In the genomic region with DNA sequence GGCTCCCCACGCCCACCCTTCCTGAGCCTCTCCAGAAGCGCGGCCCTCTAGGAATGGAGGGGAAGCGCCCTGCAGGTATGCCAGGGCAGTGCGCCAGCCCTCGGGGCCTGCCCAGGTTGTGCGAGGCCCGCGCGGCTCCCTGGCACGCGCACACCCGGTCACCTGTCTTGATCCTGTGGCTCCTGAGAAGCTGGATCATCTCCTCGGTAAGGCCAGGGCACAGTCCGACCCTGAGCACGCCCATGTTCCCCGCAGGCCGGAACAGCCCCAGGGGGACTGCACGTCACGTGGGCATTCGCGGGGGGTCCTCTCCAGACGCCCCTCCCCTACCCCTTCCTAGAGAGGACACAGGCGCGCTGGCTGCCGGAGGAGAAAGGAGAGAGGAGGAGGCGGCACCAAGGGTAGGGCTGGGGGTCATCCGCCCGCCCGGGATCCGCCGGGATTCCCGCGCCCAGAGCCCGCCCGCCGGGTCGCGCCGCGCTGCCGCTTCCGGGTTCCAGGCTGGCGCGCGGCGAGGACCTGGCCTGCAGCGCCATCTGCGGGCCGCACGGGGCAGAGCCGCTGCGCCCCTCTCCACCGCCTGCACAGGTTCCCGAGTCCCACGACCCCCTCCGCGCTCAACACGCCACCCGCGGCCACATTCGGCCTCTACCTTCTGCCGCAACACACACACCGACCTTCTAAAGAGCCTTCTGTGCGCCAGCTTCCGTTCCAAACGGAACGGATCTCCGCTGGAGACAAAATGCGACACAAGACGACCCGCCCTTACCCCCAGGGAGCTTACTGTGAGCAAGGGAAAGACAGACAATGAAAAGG, we compare ENCODE assay signal across 1 cellular context.
TF ChIP-seq lines count a peak whose summit lies in the region.

A gene (minus strand): TSS at position 491 of the 816 bp plus-strand sequence. CDS start 247 bp downstream, at position 244.

TF ChIP-seq in HepG2, 621 proteins besides CTCF, POLR2A, EP300 and RAD21 (continued from another document and continues in another):
- TF ChIP-seq, protein P1, sequence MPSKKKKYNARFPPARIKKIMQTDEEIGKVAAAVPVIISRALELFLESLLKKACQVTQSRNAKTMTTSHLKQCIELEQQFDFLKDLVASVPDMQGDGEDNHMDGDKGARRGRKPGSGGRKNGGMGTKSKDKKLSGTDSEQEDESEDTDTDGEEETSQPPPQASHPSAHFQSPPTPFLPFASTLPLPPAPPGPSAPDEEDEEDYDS (CRISPR knock-in tag; IDR thresholded peaks at IDR 0.05), result no peak
- TF ChIP-seq REPIN1 (CRISPR knock-in tag; IDR thresholded peaks at IDR 0.05; ENCODE audit: borderline replicate concordance, low read depth) (no peak), ATF7-NPFF (CRISPR knock-in tag; IDR thresholded peaks at IDR 0.05; ENCODE audit: low read depth) (peak; percentile 78), PTBP1 (IDR thresholded peaks at IDR 0.05; ENCODE audit: low read depth, low read length, poor library complexity, severe bottlenecking) (no peak), ZBTB38 (CRISPR knock-in tag; IDR thresholded peaks at IDR 0.05) (peak; percentile 29; the same call in 1 of the 2 replicates), ZFX (CRISPR knock-in tag; IDR thresholded peaks at IDR 0.05; ENCODE audit: low read depth) (peak; percentile 92), GLI4 (CRISPR knock-in tag; IDR thresholded peaks at IDR 0.05; ENCODE audit: borderline replicate concordance) (0 out of 2 replicates have a peak, but pooled peaks have one; percentile 6), ZNF747 (CRISPR knock-in tag; IDR thresholded peaks at IDR 0.05; ENCODE audit: borderline replicate concordance) (no peak), RFXAP (CRISPR knock-in tag; IDR thresholded peaks at IDR 0.05; ENCODE audit: borderline replicate concordance) (no peak), CHCHD3 (CRISPR knock-in tag; IDR thresholded peaks at IDR 0.05) (0 out of 2 replicates have a peak, but pooled peaks have one; percentile 32), SMC3 (IDR thresholded peaks at IDR 0.05; ENCODE audit: low read length) (peak; percentile 34; the same call in 1 of the 2 replicates), KAT7 (CRISPR knock-in tag; IDR thresholded peaks at IDR 0.05; ENCODE audit: borderline replicate concordance) (no peak; the same call in 1 of the 2 replicates), SIX1 (CRISPR knock-in tag; IDR thresholded peaks at IDR 0.05; ENCODE audit: borderline replicate concordance) (no peak), MATR3 (CRISPR knock-in tag; IDR thresholded peaks at IDR 0.05) (no peak), TAF15 (IDR thresholded peaks at IDR 0.05; ENCODE audit: low read depth, low read length, poor library complexity, severe bottlenecking) (peak; percentile 36), TBL1XR1 (IDR thresholded peaks at IDR 0.05; ENCODE audit: borderline replicate concordance, low read length, partially characterized antibody) (no peak), ZNF225 (CRISPR knock-in tag; IDR thresholded peaks at IDR 0.05) (0 out of 2 replicates have a peak, but pooled peaks have one; percentile 62), SMARCE1 (IDR thresholded peaks at IDR 0.05; ENCODE audit: borderline replicate concordance) (no peak), SETDB1 (CRISPR knock-in tag; IDR thresholded peaks at IDR 0.05; ENCODE audit: borderline replicate concordance) (no peak), YEATS2 (CRISPR knock-in tag; IDR thresholded peaks at IDR 0.05; ENCODE audit: borderline replicate concordance) (0 out of 2 replicates have a peak, but pooled peaks have one; percentile 17), JARID2 (CRISPR knock-in tag; IDR thresholded peaks at IDR 0.05; ENCODE audit: insufficient replicate concordance) (no peak), ZNF768 (CRISPR knock-in tag; IDR thresholded peaks at IDR 0.05) (peak; percentile 20; the same call in 1 of the 2 replicates), ARID2 (CRISPR knock-in tag; IDR thresholded peaks at IDR 0.05; ENCODE audit: borderline replicate concordance) (no peak), ZNF562 (CRISPR knock-in tag; IDR thresholded peaks at IDR 0.05; ENCODE audit: borderline replicate concordance) (no peak), MED8 (CRISPR knock-in tag; IDR thresholded peaks at IDR 0.05; ENCODE audit: insufficient replicate concordance) (no peak), ZNF446 (CRISPR knock-in tag; IDR thresholded peaks at IDR 0.05) (peak; percentile 86), ZNF317 (CRISPR knock-in tag; IDR thresholded peaks at IDR 0.05) (no peak), NCOA5 (CRISPR knock-in tag; IDR thresholded peaks at IDR 0.05) (no peak), PHF21A (CRISPR knock-in tag; IDR thresholded peaks at IDR 0.05) (no peak), THYN1 (CRISPR knock-in tag; IDR thresholded peaks at IDR 0.05; ENCODE audit: borderline replicate concordance, low read depth) (no peak), KAT8 (CRISPR knock-in tag; IDR thresholded peaks at IDR 0.05) (0 out of 2 replicates have a peak, but pooled peaks have one; percentile 39), ZFP36L2 (CRISPR knock-in tag; IDR thresholded peaks at IDR 0.05) (no peak), PRPF4 (IDR thresholded peaks at IDR 0.05; ENCODE audit: low read depth, low read length, poor library complexity, severe bottlenecking) (no peak), IKZF4 (CRISPR knock-in tag; IDR thresholded peaks at IDR 0.05; ENCODE audit: borderline replicate concordance, low read depth, not compliant biosample characterization) (no peak), ZNF703 (CRISPR knock-in tag; IDR thresholded peaks at IDR 0.05; ENCODE audit: borderline replicate concordance) (peak; percentile 59; the same call in 1 of the 2 replicates), ZNF629 (CRISPR knock-in tag; conservative IDR thresholded peaks at IDR 0.05) (no peak), ZNF431 (CRISPR knock-in tag; IDR thresholded peaks at IDR 0.05; ENCODE audit: borderline replicate concordance, low read depth) (no peak), ZFP37 (CRISPR knock-in tag; IDR thresholded peaks at IDR 0.05; ENCODE audit: borderline replicate concordance) (no peak), ZNF616 (CRISPR knock-in tag; IDR thresholded peaks at IDR 0.05; ENCODE audit: low read depth) (0 out of 2 replicates have a peak, but pooled peaks have one; percentile 35), ZNF3 (CRISPR knock-in tag; IDR thresholded peaks at IDR 0.05) (no peak), HOXA3 (CRISPR knock-in tag; IDR thresholded peaks at IDR 0.05) (peak; percentile 62; the same call in 1 of the 2 replicates), NONO (IDR thresholded peaks at IDR 0.05) (no peak), NONO (CRISPR knock-in tag; conservative IDR thresholded peaks at IDR 0.05) (peak; percentile 39; the same call in 1 of the 2 replicates), ESRRA (CRISPR knock-in tag; IDR thresholded peaks at IDR 0.05; ENCODE audit: low read depth) (peak; percentile 13; the same call in 1 of the 2 replicates)
- TF ChIP-seq, protein P2, sequence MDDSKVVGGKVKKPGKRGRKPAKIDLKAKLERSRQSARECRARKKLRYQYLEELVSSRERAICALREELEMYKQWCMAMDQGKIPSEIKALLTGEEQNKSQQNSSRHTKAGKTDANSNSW (CRISPR knock-in tag; IDR thresholded peaks at IDR 0.05; ENCODE audit: borderline replicate concordance), result no peak
- TF ChIP-seq, protein P3, sequence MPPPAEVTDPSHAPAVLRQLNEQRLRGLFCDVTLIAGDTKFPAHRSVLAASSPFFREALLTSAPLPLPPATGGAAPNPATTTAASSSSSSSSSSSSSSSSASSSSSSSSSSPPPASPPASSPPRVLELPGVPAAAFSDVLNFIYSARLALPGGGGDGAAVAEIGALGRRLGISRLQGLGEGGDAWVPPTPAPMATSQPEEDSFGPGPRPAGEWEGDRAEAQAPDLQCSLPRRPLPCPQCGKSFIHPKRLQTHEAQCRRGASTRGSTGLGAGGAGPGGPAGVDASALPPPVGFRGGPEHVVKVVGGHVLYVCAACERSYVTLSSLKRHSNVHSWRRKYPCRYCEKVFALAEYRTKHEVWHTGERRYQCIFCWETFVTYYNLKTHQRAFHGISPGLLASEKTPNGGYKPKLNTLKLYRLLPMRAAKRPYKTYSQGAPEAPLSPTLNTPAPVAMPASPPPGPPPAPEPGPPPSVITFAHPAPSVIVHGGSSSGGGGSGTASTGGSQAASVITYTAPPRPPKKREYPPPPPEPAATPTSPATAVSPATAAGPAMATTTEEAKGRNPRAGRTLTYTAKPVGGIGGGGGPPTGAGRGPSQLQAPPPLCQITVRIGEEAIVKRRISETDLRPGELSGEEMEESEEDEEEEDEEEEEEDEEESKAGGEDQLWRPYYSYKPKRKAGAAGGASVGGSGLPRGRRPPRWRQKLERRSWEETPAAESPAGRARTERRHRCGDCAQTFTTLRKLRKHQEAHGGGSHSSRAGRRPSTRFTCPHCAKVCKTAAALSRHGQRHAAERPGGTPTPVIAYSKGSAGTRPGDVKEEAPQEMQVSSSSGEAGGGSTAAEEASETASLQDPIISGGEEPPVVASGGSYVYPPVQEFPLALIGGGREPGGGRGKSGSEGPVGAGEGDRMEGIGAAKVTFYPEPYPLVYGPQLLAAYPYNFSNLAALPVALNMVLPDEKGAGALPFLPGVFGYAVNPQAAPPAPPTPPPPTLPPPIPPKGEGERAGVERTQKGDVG (CRISPR knock-in tag; IDR thresholded peaks at IDR 0.05; ENCODE audit: borderline replicate concordance), result peak; percentile 21; the same call in 1 of the 2 replicates
- TF ChIP-seq, protein P4, sequence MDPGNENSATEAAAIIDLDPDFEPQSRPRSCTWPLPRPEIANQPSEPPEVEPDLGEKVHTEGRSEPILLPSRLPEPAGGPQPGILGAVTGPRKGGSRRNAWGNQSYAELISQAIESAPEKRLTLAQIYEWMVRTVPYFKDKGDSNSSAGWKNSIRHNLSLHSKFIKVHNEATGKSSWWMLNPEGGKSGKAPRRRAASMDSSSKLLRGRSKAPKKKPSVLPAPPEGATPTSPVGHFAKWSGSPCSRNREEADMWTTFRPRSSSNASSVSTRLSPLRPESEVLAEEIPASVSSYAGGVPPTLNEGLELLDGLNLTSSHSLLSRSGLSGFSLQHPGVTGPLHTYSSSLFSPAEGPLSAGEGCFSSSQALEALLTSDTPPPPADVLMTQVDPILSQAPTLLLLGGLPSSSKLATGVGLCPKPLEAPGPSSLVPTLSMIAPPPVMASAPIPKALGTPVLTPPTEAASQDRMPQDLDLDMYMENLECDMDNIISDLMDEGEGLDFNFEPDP (CRISPR knock-in tag; conservative IDR thresholded peaks at IDR 0.05), result no peak
- TF ChIP-seq, protein P5, sequence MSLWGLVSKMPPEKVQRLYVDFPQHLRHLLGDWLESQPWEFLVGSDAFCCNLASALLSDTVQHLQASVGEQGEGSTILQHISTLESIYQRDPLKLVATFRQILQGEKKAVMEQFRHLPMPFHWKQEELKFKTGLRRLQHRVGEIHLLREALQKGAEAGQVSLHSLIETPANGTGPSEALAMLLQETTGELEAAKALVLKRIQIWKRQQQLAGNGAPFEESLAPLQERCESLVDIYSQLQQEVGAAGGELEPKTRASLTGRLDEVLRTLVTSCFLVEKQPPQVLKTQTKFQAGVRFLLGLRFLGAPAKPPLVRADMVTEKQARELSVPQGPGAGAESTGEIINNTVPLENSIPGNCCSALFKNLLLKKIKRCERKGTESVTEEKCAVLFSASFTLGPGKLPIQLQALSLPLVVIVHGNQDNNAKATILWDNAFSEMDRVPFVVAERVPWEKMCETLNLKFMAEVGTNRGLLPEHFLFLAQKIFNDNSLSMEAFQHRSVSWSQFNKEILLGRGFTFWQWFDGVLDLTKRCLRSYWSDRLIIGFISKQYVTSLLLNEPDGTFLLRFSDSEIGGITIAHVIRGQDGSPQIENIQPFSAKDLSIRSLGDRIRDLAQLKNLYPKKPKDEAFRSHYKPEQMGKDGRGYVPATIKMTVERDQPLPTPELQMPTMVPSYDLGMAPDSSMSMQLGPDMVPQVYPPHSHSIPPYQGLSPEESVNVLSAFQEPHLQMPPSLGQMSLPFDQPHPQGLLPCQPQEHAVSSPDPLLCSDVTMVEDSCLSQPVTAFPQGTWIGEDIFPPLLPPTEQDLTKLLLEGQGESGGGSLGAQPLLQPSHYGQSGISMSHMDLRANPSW (CRISPR knock-in tag; IDR thresholded peaks at IDR 0.05; ENCODE audit: borderline replicate concordance), result no peak
- TF ChIP-seq, protein P6, sequence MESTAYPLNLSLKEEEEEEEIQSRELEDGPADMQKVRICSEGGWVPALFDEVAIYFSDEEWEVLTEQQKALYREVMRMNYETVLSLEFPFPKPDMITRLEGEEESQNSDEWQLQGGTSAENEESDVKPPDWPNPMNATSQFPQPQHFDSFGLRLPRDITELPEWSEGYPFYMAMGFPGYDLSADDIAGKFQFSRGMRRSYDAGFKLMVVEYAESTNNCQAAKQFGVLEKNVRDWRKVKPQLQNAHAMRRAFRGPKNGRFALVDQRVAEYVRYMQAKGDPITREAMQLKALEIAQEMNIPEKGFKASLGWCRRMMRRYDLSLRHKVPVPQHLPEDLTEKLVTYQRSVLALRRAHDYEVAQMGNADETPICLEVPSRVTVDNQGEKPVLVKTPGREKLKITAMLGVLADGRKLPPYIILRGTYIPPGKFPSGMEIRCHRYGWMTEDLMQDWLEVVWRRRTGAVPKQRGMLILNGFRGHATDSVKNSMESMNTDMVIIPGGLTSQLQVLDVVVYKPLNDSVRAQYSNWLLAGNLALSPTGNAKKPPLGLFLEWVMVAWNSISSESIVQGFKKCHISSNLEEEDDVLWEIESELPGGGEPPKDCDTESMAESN (CRISPR knock-in tag; conservative IDR thresholded peaks at IDR 0.05), result peak; percentile 69
- TF ChIP-seq, protein P7, sequence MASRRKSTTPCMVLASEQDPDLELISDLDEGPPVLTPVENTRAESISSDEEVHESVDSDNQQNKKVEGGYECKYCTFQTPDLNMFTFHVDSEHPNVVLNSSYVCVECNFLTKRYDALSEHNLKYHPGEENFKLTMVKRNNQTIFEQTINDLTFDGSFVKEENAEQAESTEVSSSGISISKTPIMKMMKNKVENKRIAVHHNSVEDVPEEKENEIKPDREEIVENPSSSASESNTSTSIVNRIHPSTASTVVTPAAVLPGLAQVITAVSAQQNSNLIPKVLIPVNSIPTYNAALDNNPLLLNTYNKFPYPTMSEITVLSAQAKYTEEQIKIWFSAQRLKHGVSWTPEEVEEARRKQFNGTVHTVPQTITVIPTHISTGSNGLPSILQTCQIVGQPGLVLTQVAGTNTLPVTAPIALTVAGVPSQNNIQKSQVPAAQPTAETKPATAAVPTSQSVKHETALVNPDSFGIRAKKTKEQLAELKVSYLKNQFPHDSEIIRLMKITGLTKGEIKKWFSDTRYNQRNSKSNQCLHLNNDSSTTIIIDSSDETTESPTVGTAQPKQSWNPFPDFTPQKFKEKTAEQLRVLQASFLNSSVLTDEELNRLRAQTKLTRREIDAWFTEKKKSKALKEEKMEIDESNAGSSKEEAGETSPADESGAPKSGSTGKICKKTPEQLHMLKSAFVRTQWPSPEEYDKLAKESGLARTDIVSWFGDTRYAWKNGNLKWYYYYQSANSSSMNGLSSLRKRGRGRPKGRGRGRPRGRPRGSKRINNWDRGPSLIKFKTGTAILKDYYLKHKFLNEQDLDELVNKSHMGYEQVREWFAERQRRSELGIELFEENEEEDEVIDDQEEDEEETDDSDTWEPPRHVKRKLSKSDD (CRISPR knock-in tag; IDR thresholded peaks at IDR 0.05; ENCODE audit: low read depth), result no peak
- TF ChIP-seq, protein P8, sequence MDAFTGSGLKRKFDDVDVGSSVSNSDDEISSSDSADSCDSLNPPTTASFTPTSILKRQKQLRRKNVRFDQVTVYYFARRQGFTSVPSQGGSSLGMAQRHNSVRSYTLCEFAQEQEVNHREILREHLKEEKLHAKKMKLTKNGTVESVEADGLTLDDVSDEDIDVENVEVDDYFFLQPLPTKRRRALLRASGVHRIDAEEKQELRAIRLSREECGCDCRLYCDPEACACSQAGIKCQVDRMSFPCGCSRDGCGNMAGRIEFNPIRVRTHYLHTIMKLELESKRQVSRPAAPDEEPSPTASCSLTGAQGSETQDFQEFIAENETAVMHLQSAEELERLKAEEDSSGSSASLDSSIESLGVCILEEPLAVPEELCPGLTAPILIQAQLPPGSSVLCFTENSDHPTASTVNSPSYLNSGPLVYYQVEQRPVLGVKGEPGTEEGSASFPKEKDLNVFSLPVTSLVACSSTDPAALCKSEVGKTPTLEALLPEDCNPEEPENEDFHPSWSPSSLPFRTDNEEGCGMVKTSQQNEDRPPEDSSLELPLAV (CRISPR knock-in tag; conservative IDR thresholded peaks at IDR 0.05; ENCODE audit: low read depth), result no peak
